9 cellular contexts compared by ENCODE assay signal in genomic region chr2:206004004-206004693, GRCh38.
DNase-seq lines count a peak whose midpoint lies in the region; ATAC-seq and TF ChIP-seq lines count a peak whose summit lies in the region.
"Had no signal": no experiment of that assay in that cellular context is flagged by ENCODE, and none has a peak within 500 bp of the region (broad histone marks: within the 10 kb centered on the region; RNA-seq: fewer than 3 reads in every experiment).

No MANE protein-coding gene starts in this region.

- no peaks in the 10 kb centered on the region for H3K9me2 ChIP-seq in OCI-LY7 (ENCODE audit: insufficient read depth, low read length)

- no peaks in the 10 kb centered on the region for H4K20me1 ChIP-seq in OCI-LY7 (ENCODE audit: insufficient read depth, low read length)

- no peaks in the 10 kb centered on the region for H3K4me1 ChIP-seq in OCI-LY7 (ENCODE audit: insufficient read depth, low read length, poor library complexity, severe bottlenecking)
- peaks cover 5% of the 10 kb centered on the region for H3K4me1 ChIP-seq in left ventricle myocardium inferior

- intact Hi-C loops in OCI-LY7 (cut with micrococcal nuclease; ENCODE audit: unreplicated experiment) (no loop called here), left ventricle myocardium inferior (cut with micrococcal nuclease) (no loop called here)

- no peaks in the 10 kb centered on the region for H3K27me3 ChIP-seq in left ventricle myocardium inferior (ENCODE audit: low read depth)

- no TSS peak for BruUV-seq in OCI-LY7 (replicated peaks; lab: Mats Ljungman, UMichigan)

- H3K36me3 ChIP-seq in OCI-LY7 (ENCODE audit: insufficient read depth, low read length) = peaks cover 75% of the 10 kb centered on the region
- H3K36me3 ChIP-seq in left ventricle myocardium inferior = peaks cover 74% of the 10 kb centered on the region

- no peak overlapping the region for H2AFZ ChIP-seq in OCI-LY7 (ENCODE audit: low read length)

- TF ChIP-seq CTCF in AG10803 (conservative IDR thresholded peaks at IDR 0.05; ENCODE audit: low read length) = peak; percentile 19; the same call in 1 of the 2 replicates
- peak; percentile 56 for TF ChIP-seq CTCF in OCI-LY7 (conservative IDR thresholded peaks at IDR 0.05; ENCODE audit: low read length)
- peak; percentile 29 for TF ChIP-seq CTCF in left ventricle myocardium inferior (IDR thresholded peaks at IDR 0.05; ENCODE audit: borderline replicate concordance)

- no peak overlapping the region for H3K4me2 ChIP-seq in OCI-LY7 (ENCODE audit: low read length)

- CTCF ChIA-PET in OCI-LY7 (lab: Charles Lee; ENCODE audit: unreplicated experiment) = no interaction called here

- H3K27ac ChIP-seq in OCI-LY7 (ENCODE audit: low read depth, low read length, poor library complexity, severe bottlenecking) = no peak overlapping the region
- no peak overlapping the region for H3K27ac ChIP-seq in left ventricle myocardium inferior (replicated peaks)
- H3K27ac ChIP-seq: epithelial cell of prostate had no signal

- H3K79me2 ChIP-seq in OCI-LY7 (ENCODE audit: insufficient read depth, low read depth, low read length) = no peaks in the 10 kb centered on the region

- DNase-seq in AG10803 (ENCODE audit: low read depth) = no peak
- DNase-seq in OCI-LY7 (ENCODE audit: low spot score) = peak; percentile 22
- DNase-seq in left ventricle myocardium inferior = no peak
- no peak for DNase-seq in stimulated activated naive CD4-positive, alpha-beta T cell (lab: John Stamatoyannopoulos, UW)
- DNase-seq in NCI-H1105 treated with DMSO at 0.1 percent for 48 hours (lab: John Stamatoyannopoulos, UW) = no peak
- DNase-seq in retina = no peak

- H3K9me3 ChIP-seq in OCI-LY7 (ENCODE audit: low read length) (no peaks in the 10 kb centered on the region), left ventricle myocardium inferior (replicated peaks) (no peaks in the 10 kb centered on the region)

- ATAC-seq in GM18867 (IDR thresholded peaks at IDR 0.05; ENCODE audit: unreplicated experiment) = peak; percentile 43
- no peak for ATAC-seq in GM18861 (IDR thresholded peaks at IDR 0.05; ENCODE audit: unreplicated experiment)

- POLR2A ChIA-PET in OCI-LY7 (lab: Charles Lee) = no interaction called here

- H3K4me3 ChIP-seq in AG10803 (ENCODE audit: low read length) (no peak overlapping the region), OCI-LY7 (ENCODE audit: low read depth, low read length, poor library complexity, severe bottlenecking) (no peak overlapping the region), left ventricle myocardium inferior (no peak overlapping the region)
